ENCODE assay signal across 17 cellular contexts in the genomic region with DNA sequence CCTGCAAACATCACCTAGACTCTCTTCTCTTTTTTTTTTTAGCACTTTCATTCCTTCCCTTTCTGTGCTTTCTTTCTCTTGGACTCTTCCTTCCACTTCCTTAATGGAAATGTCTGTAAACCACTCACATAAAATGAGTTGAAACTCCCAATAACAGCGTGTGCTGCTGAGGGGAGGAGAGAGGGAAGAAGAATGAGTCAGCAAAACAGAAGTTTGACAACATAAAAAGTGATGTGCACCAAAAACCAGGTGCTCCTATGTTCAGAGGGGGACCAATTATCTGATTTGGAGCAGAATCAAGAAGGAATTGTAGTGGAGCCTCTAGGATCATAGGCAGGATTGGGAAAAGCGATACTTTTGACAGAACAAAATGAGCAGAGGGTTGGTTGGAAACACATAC.
"Had no signal": no experiment of that assay in that cellular context is flagged by ENCODE, and none has a peak within 500 bp of the region (broad histone marks: within the 10 kb centered on the region; RNA-seq: fewer than 3 reads in every experiment).

No MANE protein-coding gene starts in this region.

- DNase-seq: activated CD4-positive, alpha-beta T cell treated with anti-CD3 and anti-CD28 coated beads, Interleukin-2, amount 10 ng/mL, durations not matched to agents 24 days and 14 days; activated CD8-positive, alpha-beta T cell treated with anti-CD3 and anti-CD28 coated beads, Interleukin-2, amount 10 ng/mL, durations not matched to agents 7 days and 5 days; activated gamma-delta T cell; activated naive CD4-positive, alpha-beta T cell treated with anti-CD3 and anti-CD28 coated beads, Interleukin-2, amount 50 U/mL, for 16 hours; anterior cingulate cortex; body of pancreas; foreskin melanocyte; left ventricle myocardium inferior; small intestine; stimulated activated CD4-positive, alpha-beta T cell treated with anti-CD3 and anti-CD28 coated beads, Interleukin-15, amount 100 ng/mL, for 24 hours; stomach; transverse colon; uterus had no signal

- H3K9me3 ChIP-seq: body of pancreas, left ventricle myocardium inferior, stomach, suprapubic skin, transverse colon, uterus had no signal

- H3K4me1 ChIP-seq: body of pancreas, left ventricle myocardium inferior, parathyroid adenoma, stomach, transverse colon, uterus had no signal

- H3K4me3 ChIP-seq: body of pancreas, left ventricle myocardium inferior, stomach, suprapubic skin, transverse colon, uterus had no signal

- H3K79me2 ChIP-seq: parathyroid adenoma had no signal

- H3K27ac ChIP-seq: body of pancreas, epithelial cell of prostate, left ventricle myocardium inferior, parathyroid adenoma, stomach, suprapubic skin, transverse colon, uterus, VCaP had no signal

- H3K36me3 ChIP-seq: left ventricle myocardium inferior, stomach, suprapubic skin, transverse colon, uterus had no signal

- H3K27me3 ChIP-seq: body of pancreas, stomach, suprapubic skin, transverse colon, uterus had no signal

- H3K9ac ChIP-seq: parathyroid adenoma had no signal

- H2AFZ ChIP-seq: parathyroid adenoma had no signal
